1 cellular context compared by ENCODE assay signal in genomic region chr12:6925543-6926279, GRCh38.
TF ChIP-seq lines count a peak whose summit lies in the region.

No MANE protein-coding gene starts in this region.

TF ChIP-seq in K562, 482 proteins besides CTCF, POLR2A, EP300 and RAD21:
- TF ChIP-seq ZNF77 (CRISPR knock-in tag; IDR thresholded peaks at IDR 0.05), result no peak
- no peak for TF ChIP-seq TEAD4 (IDR thresholded peaks at IDR 0.05; ENCODE audit: low read length)
- no peak for TF ChIP-seq TEAD4 (CRISPR knock-in tag; IDR thresholded peaks at IDR 0.05; ENCODE audit: borderline replicate concordance)
- no peak for TF ChIP-seq MECOM (CRISPR knock-in tag; IDR thresholded peaks at IDR 0.05)
- TF ChIP-seq TOE1 (IDR thresholded peaks at IDR 0.05; ENCODE audit: borderline replicate concordance), result peak; percentile 35; the same call in 1 of the 2 replicates
- no peak for TF ChIP-seq TOE1 (CRISPR knock-in tag; IDR thresholded peaks at IDR 0.05; ENCODE audit: borderline replicate concordance, low read depth)
- TF ChIP-seq, protein P1, sequence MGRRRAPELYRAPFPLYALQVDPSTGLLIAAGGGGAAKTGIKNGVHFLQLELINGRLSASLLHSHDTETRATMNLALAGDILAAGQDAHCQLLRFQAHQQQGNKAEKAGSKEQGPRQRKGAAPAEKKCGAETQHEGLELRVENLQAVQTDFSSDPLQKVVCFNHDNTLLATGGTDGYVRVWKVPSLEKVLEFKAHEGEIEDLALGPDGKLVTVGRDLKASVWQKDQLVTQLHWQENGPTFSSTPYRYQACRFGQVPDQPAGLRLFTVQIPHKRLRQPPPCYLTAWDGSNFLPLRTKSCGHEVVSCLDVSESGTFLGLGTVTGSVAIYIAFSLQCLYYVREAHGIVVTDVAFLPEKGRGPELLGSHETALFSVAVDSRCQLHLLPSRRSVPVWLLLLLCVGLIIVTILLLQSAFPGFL (CRISPR knock-in tag; IDR thresholded peaks at IDR 0.05), result 0 out of 2 replicates have a peak, but pooled peaks have one; percentile 48
- no peak for TF ChIP-seq PATZ1 (CRISPR knock-in tag; IDR thresholded peaks at IDR 0.05; ENCODE audit: borderline replicate concordance)
- TF ChIP-seq, protein P2, sequence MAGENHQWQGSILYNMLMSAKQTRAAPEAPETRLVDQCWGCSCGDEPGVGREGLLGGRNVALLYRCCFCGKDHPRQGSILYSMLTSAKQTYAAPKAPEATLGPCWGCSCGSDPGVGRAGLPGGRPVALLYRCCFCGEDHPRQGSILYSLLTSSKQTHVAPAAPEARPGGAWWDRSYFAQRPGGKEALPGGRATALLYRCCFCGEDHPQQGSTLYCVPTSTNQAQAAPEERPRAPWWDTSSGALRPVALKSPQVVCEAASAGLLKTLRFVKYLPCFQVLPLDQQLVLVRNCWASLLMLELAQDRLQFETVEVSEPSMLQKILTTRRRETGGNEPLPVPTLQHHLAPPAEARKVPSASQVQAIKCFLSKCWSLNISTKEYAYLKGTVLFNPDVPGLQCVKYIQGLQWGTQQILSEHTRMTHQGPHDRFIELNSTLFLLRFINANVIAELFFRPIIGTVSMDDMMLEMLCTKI (IDR thresholded peaks at IDR 0.05; ENCODE audit: partially characterized antibody), result no peak
- TF ChIP-seq ILF3 (IDR thresholded peaks at IDR 0.05; ENCODE audit: borderline replicate concordance), result no peak
- TF ChIP-seq NEUROD1 (IDR thresholded peaks at IDR 0.05; ENCODE audit: borderline replicate concordance, low read depth, low read length, partially characterized antibody), result peak; percentile 60
- no peak for TF ChIP-seq GATAD2B (IDR thresholded peaks at IDR 0.05; ENCODE audit: borderline replicate concordance)
- TF ChIP-seq ZBTB7A (IDR thresholded peaks at IDR 0.05; ENCODE audit: borderline replicate concordance, control insufficient read depth, low read depth, low read length), result 0 out of 2 replicates have a peak, but pooled peaks have one; percentile 22
- no peak for TF ChIP-seq PHF20 (IDR thresholded peaks at IDR 0.05; ENCODE audit: partially characterized antibody)
TF ChIP-seq in K562: peak in this region for 4.
